26 cellular contexts compared by ENCODE assay signal in the genomic region with DNA sequence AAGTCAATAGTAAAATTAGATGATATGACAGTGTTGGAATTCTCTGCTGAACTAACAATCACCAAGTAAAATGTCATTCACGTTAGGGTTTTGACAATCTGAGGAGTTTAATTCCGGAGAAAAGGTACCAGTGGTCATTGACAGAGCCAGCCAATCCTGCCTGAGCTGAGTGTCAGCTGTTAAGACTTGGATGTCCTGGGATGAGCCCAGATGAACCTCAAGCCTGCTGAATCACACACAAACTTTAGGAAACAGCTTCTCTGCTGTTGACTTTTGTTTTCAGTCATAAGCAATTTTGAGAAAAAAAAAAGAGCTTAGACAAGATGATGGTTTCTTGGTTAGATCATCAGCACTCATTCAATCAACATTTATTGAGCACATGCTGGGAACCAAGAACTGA.
"Had no signal": no experiment of that assay in that cellular context is flagged by ENCODE, and none has a peak within 500 bp of the region (broad histone marks: within the 10 kb centered on the region; RNA-seq: fewer than 3 reads in every experiment).

No MANE protein-coding gene starts in this region.

- H3K9me3 ChIP-seq: ascending aorta, breast epithelium, colonic mucosa, esophagus muscularis mucosa had no signal

- ATAC-seq: activated CD4-positive, alpha-beta T cell treated with anti-CD3 and anti-CD28 coated beads for 36 hours; activated naive CD4-positive, alpha-beta T cell treated with anti-CD3 and anti-CD28 coated beads, Interleukin-2, amount 50 U/mL, for 72 hours; activated T-cell treated with anti-CD3 and anti-CD28 coated beads, Interleukin-2, amount 50 U/mL, for 72 hours had no signal

- H3K27me3 ChIP-seq: ascending aorta, breast epithelium, cardiac muscle cell, colonic mucosa, esophagus muscularis mucosa had no signal

- H3K27ac ChIP-seq: ascending aorta, breast epithelium, cardiac muscle cell, colonic mucosa, esophagus muscularis mucosa, WERI-Rb-1 had no signal

- DNase-seq: activated CD4-positive, alpha-beta memory T cell treated with anti-CD3 and anti-CD28 coated beads, Interleukin-2, amount 10 ng/mL, durations not matched to agents 7 days and 5 days; activated CD4-positive, alpha-beta T cell treated with anti-CD3 and anti-CD28 coated beads for 36 hours; activated CD4-positive, alpha-beta T cell treated with anti-CD3 and anti-CD28 coated beads, Interleukin-2, amount 10 ng/mL, durations not matched to agents 7 days and 5 days; activated CD4-positive, alpha-beta T cell treated with anti-CD3 and anti-CD28 coated beads, Interleukin-2, amount 50 U/mL, for 4 hours; activated CD4-positive, CD25-positive, alpha-beta regulatory T cell; activated CD4-positive, CD25-positive, alpha-beta regulatory T cell treated with anti-CD3 and anti-CD28 coated beads, Interleukin-2, amount 50 U/mL, for 72 hours; activated CD8-positive, alpha-beta memory T cell treated with anti-CD3 and anti-CD28 coated beads, Interleukin-2, amount 50 U/mL, for 48 hours; activated gamma-delta T cell; activated naive CD4-positive, alpha-beta T cell; activated naive CD4-positive, alpha-beta T cell treated with anti-CD3 and anti-CD28 coated beads, Interleukin-2, amount 10 ng/mL, durations not matched to agents 7 days and 5 days; activated naive CD8-positive, alpha-beta T cell treated with anti-CD3 and anti-CD28 coated beads, Interleukin-2, amount 10 ng/mL, durations not matched to agents 7 days and 5 days; activated T-cell treated with anti-CD3 and anti-CD28 coated beads for 4 hours; activated T-cell treated with anti-CD3 and anti-CD28 coated beads, Interleukin-2, amount 50 U/mL, for 24 hours; activated T-cell treated with anti-CD3 and anti-CD28 coated beads, Interleukin-2, amount 50 U/mL, for 72 hours; central memory CD4-positive, alpha-beta T cell; cerebellar nuclear complex; colonic mucosa; effector CD8-positive, alpha-beta T cell; head of caudate nucleus; T-helper 2 cell; WERI-Rb-1 had no signal

- H3K36me3 ChIP-seq: ascending aorta, breast epithelium, cardiac muscle cell, colonic mucosa, esophagus muscularis mucosa, WERI-Rb-1 had no signal

- H3K4me3 ChIP-seq: ascending aorta, breast epithelium, cardiac muscle cell, colonic mucosa, esophagus muscularis mucosa had no signal

- H3K4me1 ChIP-seq: ascending aorta, breast epithelium, colonic mucosa, esophagus muscularis mucosa had no signal
